Comparison of ENCODE assay signal across 8 cellular contexts in the genomic region with DNA sequence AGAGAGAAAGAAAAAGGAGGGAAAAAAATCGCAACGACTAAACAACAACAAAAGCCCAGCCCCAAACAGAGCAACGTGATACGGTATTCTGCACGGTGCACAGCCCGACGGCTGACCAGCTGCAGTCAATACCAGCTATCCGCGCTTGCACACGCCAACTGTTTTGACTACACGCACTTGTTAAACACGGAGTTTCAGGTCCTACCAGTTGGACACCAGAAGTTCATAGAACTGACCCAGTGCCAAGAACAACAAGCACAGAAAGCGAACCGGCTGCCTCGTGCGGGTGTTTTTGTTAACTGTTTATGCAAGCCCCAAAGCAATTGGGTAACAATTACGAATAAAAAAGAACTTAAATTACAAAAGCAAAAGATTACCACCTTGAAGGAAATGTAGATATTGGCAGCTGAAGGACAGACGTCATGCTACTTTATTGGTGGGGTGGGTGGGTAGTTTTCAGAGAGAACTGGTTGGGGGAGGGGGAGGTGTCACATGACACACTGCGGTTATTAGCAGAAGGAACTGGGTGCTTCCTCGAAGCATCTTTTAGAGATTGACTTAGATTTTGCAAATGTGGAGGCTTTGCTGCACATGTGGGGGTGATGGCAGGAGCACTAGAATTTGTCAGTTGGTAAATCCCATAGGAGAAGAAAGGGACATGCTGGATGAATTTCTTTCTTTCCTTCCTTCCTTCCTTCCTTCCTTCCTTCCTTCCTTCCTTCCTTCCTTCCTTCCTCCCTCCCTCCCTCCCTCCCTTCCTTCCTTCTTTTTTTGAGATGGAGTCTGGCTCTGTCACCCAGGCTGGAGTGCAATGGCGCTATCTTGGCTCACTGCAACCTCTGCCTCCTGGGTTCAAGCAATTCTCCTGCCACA.
A peak's percentile ranks its signal among the peaks of the same experiment; 100 is the strongest.
DNase-seq lines count a peak whose midpoint lies in the region; FAIRE-seq and TF ChIP-seq lines count a peak whose summit lies in the region.

No MANE protein-coding gene starts in this region.

- H3K27ac ChIP-seq in GM23248, result peak overlapping the region; percentile 23; the same call in 1 of the 2 replicates
- H3K27ac ChIP-seq in neural progenitor cell, result no peak overlapping the region

- H3F3A ChIP-seq in GM23248 (ENCODE audit: insufficient read depth) (no peaks in the 10 kb centered on the region), neural progenitor cell (ENCODE audit: low read depth) (peaks cover 9% of the 10 kb centered on the region)

- H3K4me1 ChIP-seq in GM23248 (ENCODE audit: insufficient read depth) (peaks cover 5% of the 10 kb centered on the region), neural progenitor cell (peaks cover 32% of the 10 kb centered on the region)

- peaks cover 7% of the 10 kb centered on the region for H3K9me3 Mint-ChIP-seq in activated T-cell treated with anti-CD3 and anti-CD28 coated beads, Interleukin-2, amount 50 U/mL, for 24 hours
- H3K9me3 Mint-ChIP-seq in neural progenitor cell, result peaks cover 5% of the 10 kb centered on the region

- no peaks in the 10 kb centered on the region for H3K9me2 ChIP-seq in GM23248 (ENCODE audit: insufficient read depth)

- peak overlapping the region; percentile 98 for H3K4me2 ChIP-seq in GM23248 (ENCODE audit: unreplicated experiment)
- H3K4me2 ChIP-seq in neural progenitor cell, result peak overlapping the region; percentile 68

- TF ChIP-seq CTCF in neural progenitor cell (IDR thresholded peaks at IDR 0.05), result no peak

- DNase-seq in DMS 273 (lab: John Stamatoyannopoulos, UW; ENCODE audit: unreplicated experiment) (peak; percentile 98), GM23248 (peak; percentile 77), NCI-H774 (lab: John Stamatoyannopoulos, UW) (peak; percentile 73), fibroblast of gingiva (ENCODE audit: low read depth) (peak; percentile 92), neural progenitor cell (ENCODE audit: low spot score) (peak; percentile 41), urothelium cell line (ENCODE audit: low spot score) (peak; percentile 34), KBM-7 (no peak)
- DNase-seq in activated T-cell treated with anti-CD3 and anti-CD28 coated beads, Interleukin-2, amount 50 U/mL, for 24 hours, result peak; percentile 55

- no peaks in the 10 kb centered on the region for H3K27me3 Mint-ChIP-seq in activated T-cell treated with anti-CD3 and anti-CD28 coated beads, Interleukin-2, amount 50 U/mL, for 24 hours
- H3K27me3 Mint-ChIP-seq in neural progenitor cell (ENCODE audit: insufficient read depth, low read depth), result peaks cover 6% of the 10 kb centered on the region

- H3K27me3 ChIP-seq in GM23248 (replicated peaks; ENCODE audit: insufficient read depth) (no peaks in the 10 kb centered on the region), neural progenitor cell (peaks cover 15% of the 10 kb centered on the region)

- H3K79me2 ChIP-seq in GM23248 (ENCODE audit: insufficient read depth) (no peaks in the 10 kb centered on the region), neural progenitor cell (ENCODE audit: low read depth) (peaks cover 7% of the 10 kb centered on the region)

- peaks cover 50% of the 10 kb centered on the region for H3K4me1 Mint-ChIP-seq in activated T-cell treated with anti-CD3 and anti-CD28 coated beads, Interleukin-2, amount 50 U/mL, for 24 hours (ENCODE audit: low read depth)
- peaks cover 29% of the 10 kb centered on the region for H3K4me1 Mint-ChIP-seq in neural progenitor cell

- H2AFZ ChIP-seq in GM23248, result peak overlapping the region; percentile 81
- H2AFZ ChIP-seq in neural progenitor cell (replicated peaks), result no peak overlapping the region

- in situ Hi-C loops in GM23248 (cut with MboI), result no loop called here
- in situ Hi-C loops in KBM-7 (cut with MboI; ENCODE audit: low pct_unique_long_range_greater_than_20kb, low sequenced_read_pairs), result no loop called here

- H3K36me3 Mint-ChIP-seq in activated T-cell treated with anti-CD3 and anti-CD28 coated beads, Interleukin-2, amount 50 U/mL, for 24 hours (ENCODE audit: low read depth), result peaks cover 9% of the 10 kb centered on the region
- H3K36me3 Mint-ChIP-seq in neural progenitor cell, result peaks cover 21% of the 10 kb centered on the region

- H3K9me3 ChIP-seq in GM23248 (ENCODE audit: low read depth), result no peaks in the 10 kb centered on the region
- no peaks in the 10 kb centered on the region for H3K9me3 ChIP-seq in neural progenitor cell (ENCODE audit: low read depth)

- FAIRE-seq in urothelium cell line (lab: Jason Lieb, UNC), result no peak

- H3K9ac ChIP-seq in GM23248, result peak overlapping the region; percentile 75
- H3K9ac ChIP-seq in neural progenitor cell, result no peak overlapping the region

- no peaks in the 10 kb centered on the region for H3K36me3 ChIP-seq in GM23248 (ENCODE audit: low read depth)
- H3K36me3 ChIP-seq in neural progenitor cell, result no peaks in the 10 kb centered on the region

- H4K20me1 ChIP-seq in GM23248 (ENCODE audit: insufficient read depth) (no peaks in the 10 kb centered on the region), neural progenitor cell (ENCODE audit: low read depth) (peaks cover 15% of the 10 kb centered on the region)

- peak overlapping the region; percentile 85 for H3K4me3 Mint-ChIP-seq in activated T-cell treated with anti-CD3 and anti-CD28 coated beads, Interleukin-2, amount 50 U/mL, for 24 hours
- H3K4me3 Mint-ChIP-seq in neural progenitor cell, result no peak overlapping the region

- H3K27ac Mint-ChIP-seq in activated T-cell treated with anti-CD3 and anti-CD28 coated beads, Interleukin-2, amount 50 U/mL, for 24 hours, result peak overlapping the region; percentile 88
- no peak overlapping the region for H3K27ac Mint-ChIP-seq in neural progenitor cell

- WGBS in GM23248 (ENCODE audit: low coverage in 1 of 2, low lambda C conversion rate in 2 of 2, missing lambda C conversion rate in 2 of 2), 2 experiments, result 6 to 7% methylated on average over 21 of the region's 21 CpGs

- peak overlapping the region; percentile 84 for H3K4me3 ChIP-seq in GM23248
- H3K4me3 ChIP-seq in neural progenitor cell, result peak overlapping the region; percentile 26
